Comparison of ENCODE assay signal across 26 cellular contexts in genomic region chr6:36825996-36826395, GRCh38. TPM values are rescaled to one million over a fixed set of nuclear protein-coding genes. Genes with fewer than 3 reads are reported as not detected.
"Had no signal": no experiment of that assay in that cellular context is flagged by ENCODE, and none has a peak within 500 bp of the region (broad histone marks: within the 10 kb centered on the region; RNA-seq: fewer than 3 reads in every experiment).

No MANE protein-coding gene starts in this region.

- H3K27ac ChIP-seq: ascending aorta, brain microvascular endothelial cell, foreskin keratinocyte, left ventricle myocardium inferior, ovary, prostate gland, transverse colon, VCaP had no signal

- H3K27me3 ChIP-seq: ascending aorta, brain microvascular endothelial cell, esophagus muscularis mucosa, heart left ventricle, ovary, transverse colon had no signal

- H3K9me3 ChIP-seq: ascending aorta, esophagus muscularis mucosa, heart left ventricle, left ventricle myocardium inferior, ovary, prostate gland, transverse colon had no signal

- H3K4me3 Mint-ChIP-seq: activated CD4-positive, alpha-beta memory T cell treated with anti-CD3 and anti-CD28 coated beads for 36 hours; activated naive CD4-positive, alpha-beta T cell treated with anti-CD3 and anti-CD28 coated beads for 36 hours; activated naive CD8-positive, alpha-beta T cell treated with anti-CD3 and anti-CD28 coated beads for 36 hours; activated T-helper 1 cell treated with anti-CD3 and anti-CD28 coated beads, Interleukin-12 subunit alpha, Interleukin-12 subunit beta, Interleukin-2, Interleukin-4 antibody, amounts not matched to agents 30 ng/mL and 10 ng/mL and 1 ng/mL, durations not matched to agents 14 hours and 24 hours and 36 hours; nephron progenitor cell had no signal

- FAIRE-seq: TTC549, urothelium cell line had no signal

- H3K27ac Mint-ChIP-seq: activated CD4-positive, alpha-beta memory T cell treated with anti-CD3 and anti-CD28 coated beads for 36 hours; activated naive CD4-positive, alpha-beta T cell treated with anti-CD3 and anti-CD28 coated beads for 36 hours; activated naive CD8-positive, alpha-beta T cell treated with anti-CD3 and anti-CD28 coated beads for 36 hours; activated T-helper 1 cell treated with anti-CD3 and anti-CD28 coated beads, Interleukin-12 subunit alpha, Interleukin-12 subunit beta, Interleukin-2, Interleukin-4 antibody, amounts not matched to agents 30 ng/mL and 10 ng/mL and 1 ng/mL, durations not matched to agents 14 hours and 24 hours and 36 hours; nephron progenitor cell had no signal

- H3K9me3 Mint-ChIP-seq: activated CD4-positive, alpha-beta memory T cell treated with anti-CD3 and anti-CD28 coated beads for 36 hours; activated naive CD4-positive, alpha-beta T cell treated with anti-CD3 and anti-CD28 coated beads for 36 hours; activated naive CD8-positive, alpha-beta T cell treated with anti-CD3 and anti-CD28 coated beads for 36 hours; activated T-helper 1 cell treated with anti-CD3 and anti-CD28 coated beads, Interleukin-12 subunit alpha, Interleukin-12 subunit beta, Interleukin-2, Interleukin-4 antibody, amounts not matched to agents 30 ng/mL and 10 ng/mL and 1 ng/mL, durations not matched to agents 14 hours and 24 hours and 36 hours; nephron progenitor cell had no signal

- DNase-seq: activated CD4-positive, alpha-beta memory T cell treated with anti-CD3 and anti-CD28 coated beads for 36 hours; activated CD4-positive, alpha-beta T cell treated with anti-CD3 and anti-CD28 coated beads for 48 hours; activated CD8-positive, alpha-beta memory T cell treated with anti-CD3 and anti-CD28 coated beads, Interleukin-2, amount 50 U/mL, for 4 hours; activated effector memory CD4-positive, alpha-beta T cell treated with anti-CD3 and anti-CD28 coated beads, Interleukin-2, amount 50 U/mL, for 16 hours; activated naive CD4-positive, alpha-beta T cell treated with anti-CD3 and anti-CD28 coated beads for 36 hours; activated naive CD8-positive, alpha-beta T cell treated with anti-CD3 and anti-CD28 coated beads for 36 hours; activated T-cell treated with anti-CD3 and anti-CD28 coated beads, Interleukin-2, amount 50 U/mL, for 1 hour; brain microvascular endothelial cell; cortex of kidney; foreskin keratinocyte; left ventricle myocardium inferior; nephron progenitor cell; ovary; retina; stimulated activated CD4-positive, alpha-beta T cell treated with anti-CD3 and anti-CD28 coated beads, Interleukin-15, amount 100 ng/mL, for 24 hours; stimulated activated CD4-positive, alpha-beta T cell treated with anti-CD3 and anti-CD28 coated beads, Interleukin-2, amount 100 ng/mL, for 24 hours; stimulated activated naive CD4-positive, alpha-beta T cell; transverse colon had no signal

- H3K4me3 ChIP-seq: ascending aorta, esophagus muscularis mucosa, left ventricle myocardium inferior, ovary, prostate gland, transverse colon had no signal

- H3K36me3 ChIP-seq: ascending aorta, brain microvascular endothelial cell, heart left ventricle, left ventricle myocardium inferior, ovary, prostate gland, transverse colon had no signal

- H3K36me3 Mint-ChIP-seq: activated CD4-positive, alpha-beta memory T cell treated with anti-CD3 and anti-CD28 coated beads for 36 hours; activated naive CD8-positive, alpha-beta T cell treated with anti-CD3 and anti-CD28 coated beads for 36 hours had no signal

RNA-seq across cellular contexts. Expression of gene CPNE5, which starts 13.2 kb away (rescaled TPM):
- total RNA-seq: foreskin keratinocyte had no signal
